Comparison of ENCODE assay signal across 1 cellular context in the genomic region with DNA sequence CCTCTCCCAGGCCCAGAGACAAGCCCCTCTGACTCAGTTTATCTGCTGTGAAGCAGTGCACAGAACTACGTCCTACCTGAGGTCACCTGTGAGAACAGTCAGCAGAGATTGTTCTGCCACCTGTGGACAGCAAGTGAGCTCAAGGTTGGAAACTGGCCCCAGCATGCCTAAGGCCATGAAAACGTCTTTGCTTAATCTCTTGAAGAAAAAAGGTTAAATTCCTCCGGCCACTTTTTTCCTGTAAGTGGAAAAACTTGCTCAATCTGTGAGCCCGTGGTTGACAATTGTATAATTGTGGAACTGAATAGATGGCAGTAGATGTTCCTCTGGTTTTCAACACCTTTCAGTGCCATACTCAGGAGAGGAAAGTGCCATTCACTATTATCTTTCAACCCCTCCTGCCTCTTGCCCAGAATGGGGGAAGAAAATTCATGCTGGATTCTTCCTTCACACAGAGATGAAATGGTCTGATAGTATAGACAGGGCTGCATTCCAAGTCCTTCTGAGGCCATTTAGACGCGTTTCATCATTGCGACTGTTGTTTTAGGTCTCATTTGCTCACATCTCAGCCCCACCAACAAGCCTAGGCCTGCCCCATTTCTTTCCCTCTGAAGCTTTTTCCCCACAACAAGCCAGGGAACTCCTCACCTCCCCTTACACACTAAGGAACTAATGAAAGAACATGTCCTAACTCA.
TF ChIP-seq lines count a peak whose summit lies in the region.

No MANE protein-coding gene starts in this region.

TF ChIP-seq in A549, 52 proteins besides CTCF, POLR2A, EP300 and RAD21:
- TF ChIP-seq CBX2 (IDR thresholded peaks at IDR 0.05; ENCODE audit: borderline replicate concordance, low read depth) (no peak), BHLHE40 (IDR thresholded peaks at IDR 0.05; ENCODE audit: low read depth, low read length) (no peak), JUNB (IDR thresholded peaks at IDR 0.05) (no peak), JUN (IDR thresholded peaks at IDR 0.05) (no peak), NPAS2 (CRISPR knock-in tag; IDR thresholded peaks at IDR 0.05; ENCODE audit: borderline replicate concordance) (no peak), CBX8 (IDR thresholded peaks at IDR 0.05) (no peak)
- TF ChIP-seq, protein P1, sequence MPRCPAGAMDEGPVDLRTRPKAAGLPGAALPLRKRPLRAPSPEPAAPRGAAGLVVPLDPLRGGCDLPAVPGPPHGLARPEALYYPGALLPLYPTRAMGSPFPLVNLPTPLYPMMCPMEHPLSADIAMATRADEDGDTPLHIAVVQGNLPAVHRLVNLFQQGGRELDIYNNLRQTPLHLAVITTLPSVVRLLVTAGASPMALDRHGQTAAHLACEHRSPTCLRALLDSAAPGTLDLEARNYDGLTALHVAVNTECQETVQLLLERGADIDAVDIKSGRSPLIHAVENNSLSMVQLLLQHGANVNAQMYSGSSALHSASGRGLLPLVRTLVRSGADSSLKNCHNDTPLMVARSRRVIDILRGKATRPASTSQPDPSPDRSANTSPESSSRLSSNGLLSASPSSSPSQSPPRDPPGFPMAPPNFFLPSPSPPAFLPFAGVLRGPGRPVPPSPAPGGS (IDR thresholded peaks at IDR 0.05), result no peak; the same call in 2 of the 3 replicates
- TF ChIP-seq, protein P2, sequence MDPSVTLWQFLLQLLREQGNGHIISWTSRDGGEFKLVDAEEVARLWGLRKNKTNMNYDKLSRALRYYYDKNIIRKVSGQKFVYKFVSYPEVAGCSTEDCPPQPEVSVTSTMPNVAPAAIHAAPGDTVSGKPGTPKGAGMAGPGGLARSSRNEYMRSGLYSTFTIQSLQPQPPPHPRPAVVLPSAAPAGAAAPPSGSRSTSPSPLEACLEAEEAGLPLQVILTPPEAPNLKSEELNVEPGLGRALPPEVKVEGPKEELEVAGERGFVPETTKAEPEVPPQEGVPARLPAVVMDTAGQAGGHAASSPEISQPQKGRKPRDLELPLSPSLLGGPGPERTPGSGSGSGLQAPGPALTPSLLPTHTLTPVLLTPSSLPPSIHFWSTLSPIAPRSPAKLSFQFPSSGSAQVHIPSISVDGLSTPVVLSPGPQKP (IDR thresholded peaks at IDR 0.05; ENCODE audit: low read depth, low read length), result no peak
